Comparison of ENCODE assay signal across 24 cellular contexts in genomic region chr16:49767414-49767813, GRCh38.
"Had no signal": no experiment of that assay in that cellular context is flagged by ENCODE, and none has a peak within 500 bp of the region (broad histone marks: within the 10 kb centered on the region; RNA-seq: fewer than 3 reads in every experiment).

No MANE protein-coding gene starts in this region.

- H3K4me3 Mint-ChIP-seq: immature natural killer cell; naive thymus-derived CD4-positive, alpha-beta T cell; natural killer cell treated with Interleukin-12 subunit alpha and Interleukin-12 subunit beta and Interleukin-15 and Interleukin-18, amount 100 ng/mL, for 72 hours; stimulated activated effector memory CD8-positive, alpha-beta T cell treated with anti-CD3 and anti-CD28 coated beads, Interleukin-12 subunit alpha, Interleukin-12 subunit beta, amount 100 ng/mL, for 72 hours; stimulated activated naive CD8-positive, alpha-beta T cell treated with anti-CD3 and anti-CD28 coated beads, Interleukin-15, Interleukin-2, amounts not matched to agents 100 ng/mL and 50 ng/mL, for 24 hours had no signal

- H3K36me3 ChIP-seq: left ventricle myocardium inferior, ovary, prostate gland, sigmoid colon, spleen, suprapubic skin, thoracic aorta, tibial artery, upper lobe of left lung, vagina had no signal

- H3K27ac Mint-ChIP-seq: immature natural killer cell; naive thymus-derived CD4-positive, alpha-beta T cell; natural killer cell treated with Interleukin-12 subunit alpha and Interleukin-12 subunit beta and Interleukin-15 and Interleukin-18, amount 100 ng/mL, for 72 hours; stimulated activated effector memory CD8-positive, alpha-beta T cell treated with anti-CD3 and anti-CD28 coated beads, Interleukin-12 subunit alpha, Interleukin-12 subunit beta, amount 100 ng/mL, for 72 hours; stimulated activated naive CD8-positive, alpha-beta T cell treated with anti-CD3 and anti-CD28 coated beads, Interleukin-15, Interleukin-2, amounts not matched to agents 100 ng/mL and 50 ng/mL, for 24 hours had no signal

- FAIRE-seq: islet of Langerhans, small intestine had no signal

- H3K4me1 ChIP-seq: prostate gland, sigmoid colon, spleen, suprapubic skin, tibial artery, vagina had no signal

- H3K36me3 Mint-ChIP-seq: immature natural killer cell; naive thymus-derived CD4-positive, alpha-beta T cell; natural killer cell treated with Interleukin-12 subunit alpha and Interleukin-12 subunit beta and Interleukin-15 and Interleukin-18, amount 100 ng/mL, for 72 hours; stimulated activated effector memory CD8-positive, alpha-beta T cell treated with anti-CD3 and anti-CD28 coated beads, Interleukin-12 subunit alpha, Interleukin-12 subunit beta, amount 100 ng/mL, for 72 hours had no signal

- H3K27me3 Mint-ChIP-seq: stimulated activated naive CD8-positive, alpha-beta T cell treated with anti-CD3 and anti-CD28 coated beads, Interleukin-15, Interleukin-2, amounts not matched to agents 100 ng/mL and 50 ng/mL, for 24 hours had no signal

- H3K9me3 Mint-ChIP-seq: immature natural killer cell; naive thymus-derived CD4-positive, alpha-beta T cell; natural killer cell treated with Interleukin-12 subunit alpha and Interleukin-12 subunit beta and Interleukin-15 and Interleukin-18, amount 100 ng/mL, for 72 hours; stimulated activated effector memory CD8-positive, alpha-beta T cell treated with anti-CD3 and anti-CD28 coated beads, Interleukin-12 subunit alpha, Interleukin-12 subunit beta, amount 100 ng/mL, for 72 hours; stimulated activated naive CD8-positive, alpha-beta T cell treated with anti-CD3 and anti-CD28 coated beads, Interleukin-15, Interleukin-2, amounts not matched to agents 100 ng/mL and 50 ng/mL, for 24 hours had no signal

- H3K9me3 ChIP-seq: left ventricle myocardium inferior, mucosa of descending colon, ovary, prostate gland, sigmoid colon, spleen, suprapubic skin, thoracic aorta, tibial artery, upper lobe of left lung, vagina had no signal

- H3K27ac ChIP-seq: ovary, prostate gland, sigmoid colon, spleen, suprapubic skin, thoracic aorta, tibial artery, upper lobe of left lung, vagina had no signal

- H3K27me3 ChIP-seq: ovary, sigmoid colon, spleen, suprapubic skin, tibial artery, upper lobe of left lung, vagina had no signal

- H3K4me3 ChIP-seq: left ventricle myocardium inferior, lung, mucosa of descending colon, ovary, prostate gland, sigmoid colon, spleen, suprapubic skin, thoracic aorta, tibial artery, upper lobe of left lung, vagina had no signal

- H3K4me1 Mint-ChIP-seq: immature natural killer cell; stimulated activated effector memory CD8-positive, alpha-beta T cell treated with anti-CD3 and anti-CD28 coated beads, Interleukin-12 subunit alpha, Interleukin-12 subunit beta, amount 100 ng/mL, for 72 hours had no signal

- DNase-seq: hypothalamus; immature natural killer cell; left ventricle myocardium inferior; midbrain; mucosa of descending colon; naive thymus-derived CD4-positive, alpha-beta T cell; ovary; right cardiac atrium; sigmoid colon; small intestine; spleen; stimulated activated CD4-positive, alpha-beta T cell treated with anti-CD3 and anti-CD28 coated beads, Interleukin-4, amount 100 ng/mL, for 24 hours; stimulated activated naive CD4-positive, alpha-beta T cell; tibial artery had no signal
